8 cellular contexts compared by ENCODE assay signal in genomic region chr11:57426754-57427691, GRCh38. TPM values are rescaled to one million over a fixed set of nuclear protein-coding genes. Genes with fewer than 3 reads are reported as not detected.
DNase-seq lines count a peak whose midpoint lies in the region; ATAC-seq and TF ChIP-seq lines count a peak whose summit lies in the region.

Gene SLC43A3 (minus strand): TSS chr11:57427121. CDS start chr11:57426172, 949 bp downstream.

- H3K9me3 ChIP-seq in mucosa of descending colon: no peaks in the 10 kb centered on the region

- ATAC-seq in GM18517 (IDR thresholded peaks at IDR 0.05; ENCODE audit: unreplicated experiment): peak; percentile 48
- ATAC-seq in HG02943 (IDR thresholded peaks at IDR 0.05; ENCODE audit: low read depth, unreplicated experiment): peak; percentile 56
- ATAC-seq in mucosa of descending colon: peak; percentile 75

- no peaks in the 10 kb centered on the region for H3K36me3 ChIP-seq in mucosa of descending colon (ENCODE audit: low read depth)

- peak within 1 kb of the TSS; percentile 9 for H3K4me3 ChIP-seq in mucosa of descending colon

- intact Hi-C loops in mucosa of descending colon (cut with DNase I, micrococcal nuclease): no loop called here

- DNase-seq in NCI-H82 (lab: John Stamatoyannopoulos, UW) (peak; percentile 80), epidermal melanocyte (ENCODE audit: insufficient read length, low spot score) (peak; percentile 41), mucosa of descending colon (peak; percentile 56 to 83 (median 78)), NCI-H748 treated with DMSO at 0.1 percent for 48 hours (lab: John Stamatoyannopoulos, UW) (no peak)
- DNase-seq in activated CD8-positive, alpha-beta memory T cell treated with anti-CD3 and anti-CD28 coated beads, Interleukin-2, amount 50 U/mL, for 24 hours (ENCODE audit: extremely low read depth): peak; percentile 56
- peak; percentile 29 to 39 for DNase-seq in stimulated activated CD8-positive, alpha-beta memory T cell treated with anti-CD3 and anti-CD28 coated beads, Interleukin-4, amount 100 ng/mL, for 1 hour (ENCODE audit: low read depth in 2 of 2, low spot score in 1 of 2)

- H3K4me1 ChIP-seq in mucosa of descending colon (ENCODE audit: low read depth): peaks cover 17% of the 10 kb centered on the region

- TF ChIP-seq CTCF in mucosa of descending colon (IDR thresholded peaks at IDR 0.05): no peak

RNA-seq across cellular contexts. Expression of gene SLC43A3, which starts in this region (rescaled TPM):
- 10 to 100 TPM in 2 of 3 donors, 1 to 10 TPM in 1; 6.3 to 24.4 (median 16.9) TPM for total RNA-seq in mucosa of descending colon
